8 cellular contexts compared by ENCODE assay signal in genomic region chr1:32247983-32248889, GRCh38. TPM values are rescaled to one million over a fixed set of nuclear protein-coding genes. Genes with fewer than 3 reads are reported as not detected.
DNase-seq lines count a peak whose midpoint lies in the region; ATAC-seq and TF ChIP-seq lines count a peak whose summit lies in the region.

No MANE protein-coding gene starts in this region.

- peaks cover 27% of the 10 kb centered on the region for H3K4me1 ChIP-seq in muscle layer of colon (ENCODE audit: insufficient read depth, low read length)

- H3K9me3 ChIP-seq in CD4-positive, alpha-beta T cell (ENCODE audit: control insufficient read depth, low read length) = no peaks in the 10 kb centered on the region
- H3K9me3 ChIP-seq in muscle layer of colon (ENCODE audit: low read length) = no peaks in the 10 kb centered on the region

- peak overlapping the region; percentile 99 for H3K27ac Mint-ChIP-seq in CD4-positive, alpha-beta T cell
- no peak overlapping the region for H3K27ac Mint-ChIP-seq in HFFc6
- H3K27ac Mint-ChIP-seq in activated CD8-positive, alpha-beta T cell treated with anti-CD3 and anti-CD28 coated beads, Interleukin-2, amount 10 ng/mL, durations not matched to agents 7 days and 5 days = peak overlapping the region; percentile 95

- intact Hi-C loops in CD4-positive, alpha-beta T cell (cut with DNase I, micrococcal nuclease) = no loop called here

- peak overlapping the region; percentile 94 for H3K27ac ChIP-seq in CD4-positive, alpha-beta T cell (ENCODE audit: low read depth, low read length)
- H3K27ac ChIP-seq in muscle layer of colon (ENCODE audit: low read depth, low read length) = peak overlapping the region; percentile 2

- H3K36me3 ChIP-seq in muscle layer of colon (ENCODE audit: insufficient read depth, low read length) = no peaks in the 10 kb centered on the region

- peaks cover 58% of the 10 kb centered on the region for H3K4me1 Mint-ChIP-seq in CD4-positive, alpha-beta T cell (ENCODE audit: low read depth)
- H3K4me1 Mint-ChIP-seq in HFFc6 (ENCODE audit: low read depth) = peaks cover 38% of the 10 kb centered on the region
- H3K4me1 Mint-ChIP-seq in activated CD8-positive, alpha-beta T cell treated with anti-CD3 and anti-CD28 coated beads, Interleukin-2, amount 10 ng/mL, durations not matched to agents 7 days and 5 days (ENCODE audit: low read depth) = peaks cover 50% of the 10 kb centered on the region

- peaks cover 24% of the 10 kb centered on the region for H3K36me3 Mint-ChIP-seq in CD4-positive, alpha-beta T cell (ENCODE audit: low read depth)
- no peaks in the 10 kb centered on the region for H3K36me3 Mint-ChIP-seq in HFFc6 (ENCODE audit: low read depth)
- H3K36me3 Mint-ChIP-seq in activated CD8-positive, alpha-beta T cell treated with anti-CD3 and anti-CD28 coated beads, Interleukin-2, amount 10 ng/mL, durations not matched to agents 7 days and 5 days (ENCODE audit: low read depth) = peaks cover 23% of the 10 kb centered on the region

- H3K4me3 ChIP-seq in muscle layer of colon (ENCODE audit: low read depth in 1 of 2, low read length in 2 of 2) = peak overlapping the region in 1 of 2 donors; percentile 1

- H3K27me3 Mint-ChIP-seq in CD4-positive, alpha-beta T cell = no peaks in the 10 kb centered on the region
- H3K27me3 Mint-ChIP-seq in HFFc6 (ENCODE audit: insufficient read depth) = peaks cover 1% of the 10 kb centered on the region; the same call in 1 of the 2 replicates
- H3K27me3 Mint-ChIP-seq in activated CD8-positive, alpha-beta T cell treated with anti-CD3 and anti-CD28 coated beads, Interleukin-2, amount 10 ng/mL, durations not matched to agents 7 days and 5 days (ENCODE audit: low read depth) = no peaks in the 10 kb centered on the region

- POLR2A ChIA-PET in CD4-positive, alpha-beta T cell (lab: Charles Lee) = interaction anchor here (0.8 to 21.2 kb wide), 17 partner anchors 8 to 146 kb away, joined by 3 to 543 read pairs (median 11); partner anchors contain the start of genes BSDC1, CCDC28B, HDAC1 and IQCC
- POLR2A ChIA-PET in activated CD8-positive, alpha-beta T cell treated with anti-CD3 and anti-CD28 coated beads, Interleukin-2, amount 10 ng/mL, durations not matched to agents 7 days and 5 days (lab: Charles Lee) = interaction anchor here (0.6 to 8.9 kb wide), 14 partner anchors 8 to 403 kb away, joined by 3 to 137 read pairs (median 4); partner anchors contain the start of genes CCDC28B, HDAC1, KPNA6 and MARCKSL1

- no peaks in the 10 kb centered on the region for H3K27me3 ChIP-seq in CD4-positive, alpha-beta T cell (ENCODE audit: control insufficient read depth, insufficient read depth, low read length)
- H3K27me3 ChIP-seq in muscle layer of colon (ENCODE audit: control insufficient read depth in 1 of 2, insufficient read depth in 2 of 2, low read length in 2 of 2) = no peaks in the 10 kb centered on the region

- no peaks in the 10 kb centered on the region for H3K9me3 Mint-ChIP-seq in CD4-positive, alpha-beta T cell
- H3K9me3 Mint-ChIP-seq in HFFc6 = no peaks in the 10 kb centered on the region
- no peaks in the 10 kb centered on the region for H3K9me3 Mint-ChIP-seq in activated CD8-positive, alpha-beta T cell treated with anti-CD3 and anti-CD28 coated beads, Interleukin-2, amount 10 ng/mL, durations not matched to agents 7 days and 5 days (ENCODE audit: insufficient read depth)

- CTCF ChIA-PET in CD4-positive, alpha-beta T cell (lab: Charles Lee) = interaction anchor here (0.6 to 4.5 kb wide), 32 partner anchors 8 to 175 kb away, joined by 3 to 48 read pairs (median 4); partner anchors contain the start of genes HDAC1, IQCC, KPNA6 and MARCKSL1
- CTCF ChIA-PET in activated CD8-positive, alpha-beta T cell treated with anti-CD3 and anti-CD28 coated beads, Interleukin-2, amount 10 ng/mL, durations not matched to agents 7 days and 5 days (lab: Charles Lee) = interaction anchor here (0.6 to 6.1 kb wide), 37 partner anchors 7 to 317 kb away, joined by 3 to 66 read pairs (median 7); partner anchors contain the start of genes CCDC28B, EIF3I, HDAC1 and IQCC

- H3K9ac ChIP-seq in muscle layer of colon (ENCODE audit: low read length) = no peak overlapping the region

- TF ChIP-seq CTCF in CD4-positive, alpha-beta T cell (IDR thresholded peaks at IDR 0.05) = peak; percentile 92
- peak; percentile 88 for TF ChIP-seq CTCF in HFFc6 (IDR thresholded peaks at IDR 0.05)

- H3K4me3 Mint-ChIP-seq in CD4-positive, alpha-beta T cell = peak overlapping the region; percentile 86
- no peak overlapping the region for H3K4me3 Mint-ChIP-seq in HFFc6
- H3K4me3 Mint-ChIP-seq in activated CD8-positive, alpha-beta T cell treated with anti-CD3 and anti-CD28 coated beads, Interleukin-2, amount 10 ng/mL, durations not matched to agents 7 days and 5 days = peak overlapping the region; percentile 99

- no peak for ATAC-seq in CD4-positive, alpha-beta T cell (ENCODE audit: poor library complexity)
- ATAC-seq in activated CD8-positive, alpha-beta T cell treated with anti-CD3 and anti-CD28 coated beads, Interleukin-2, amount 10 ng/mL, durations not matched to agents 7 days and 5 days = peak; percentile 25
- no peak for ATAC-seq in HG03469 (IDR thresholded peaks at IDR 0.05; ENCODE audit: unreplicated experiment)

- peak; percentile 56 to 76 (median 65) for DNase-seq in CD4-positive, alpha-beta T cell
- DNase-seq in HFFc6 (peak; percentile 53), NCI-H524 treated with DMSO at 0.1 percent for 48 hours (lab: John Stamatoyannopoulos, UW) (peak; percentile 8), epidermal melanocyte (ENCODE audit: insufficient read length, low spot score) (peak; percentile 67)
- DNase-seq in activated CD8-positive, alpha-beta T cell treated with anti-CD3 and anti-CD28 coated beads, Interleukin-2, amount 10 ng/mL, durations not matched to agents 7 days and 5 days = peak; percentile 86
- peak; percentile 32 to 70 (median 52) for DNase-seq in stimulated activated naive CD4-positive, alpha-beta T cell (lab: John Stamatoyannopoulos, UW)

RNA-seq across cellular contexts. Expression of gene FAM167B, which starts 1.2 kb away (rescaled TPM):
- total RNA-seq in CD4-positive, alpha-beta T cell = under 1 TPM; 0.38 to 0.45 TPM
- 1 to 10 TPM; 1.1 to 2.1 (median 1.5) TPM for total RNA-seq in HFFc6 (2021; fragmentation: NEBNext Ultra II Directional; extraction: Animal tissue kit (Norgen Biotek cat#: 25700))
- total RNA-seq in activated CD8-positive, alpha-beta T cell treated with anti-CD3 and anti-CD28 coated beads, Interleukin-2, amount 10 ng/mL, durations not matched to agents 7 days and 5 days = under 1 TPM; 0.78 to 0.90 TPM

RNA-seq across cellular contexts. Expression of gene LCK, which starts 2.8 kb away (rescaled TPM):
- 100 to 1,000 TPM; 187 to 188 TPM for total RNA-seq in CD4-positive, alpha-beta T cell
- not detected for total RNA-seq in HFFc6 (2021; fragmentation: NEBNext Ultra II Directional; extraction: Animal tissue kit (Norgen Biotek cat#: 25700))
- total RNA-seq in activated CD8-positive, alpha-beta T cell treated with anti-CD3 and anti-CD28 coated beads, Interleukin-2, amount 10 ng/mL, durations not matched to agents 7 days and 5 days = 100 to 1,000 TPM; 464 to 488 TPM

RNA-seq across cellular contexts. Expression of gene EIF3I, which starts 26.0 kb away (rescaled TPM):
- total RNA-seq in CD4-positive, alpha-beta T cell = 100 to 1,000 TPM; 103 to 110 TPM
- total RNA-seq in HFFc6 (2021; fragmentation: NEBNext Ultra II Directional; extraction: Animal tissue kit (Norgen Biotek cat#: 25700)) = 100 to 1,000 TPM; 279 to 313 (median 285) TPM
- 100 to 1,000 TPM; 194 to 196 TPM for total RNA-seq in activated CD8-positive, alpha-beta T cell treated with anti-CD3 and anti-CD28 coated beads, Interleukin-2, amount 10 ng/mL, durations not matched to agents 7 days and 5 days

RNA-seq across cellular contexts. Expression of gene TMEM234, which starts 26.1 kb away (rescaled TPM):
- total RNA-seq in CD4-positive, alpha-beta T cell = 10 to 100 TPM; 11.5 to 12.8 TPM
- total RNA-seq in HFFc6 (2021; fragmentation: NEBNext Ultra II Directional; extraction: Animal tissue kit (Norgen Biotek cat#: 25700)) = 10 to 100 TPM; 18.5 to 23.7 (median 20.3) TPM
- total RNA-seq in activated CD8-positive, alpha-beta T cell treated with anti-CD3 and anti-CD28 coated beads, Interleukin-2, amount 10 ng/mL, durations not matched to agents 7 days and 5 days = 10 to 100 TPM; 10.6 TPM

RNA-seq across cellular contexts. Expression of gene DCDC2B, which starts 39.3 kb away (rescaled TPM):
- total RNA-seq in CD4-positive, alpha-beta T cell = under 1 TPM in 1 of 2 experiments, not detected in 1; 0.14 TPM
- not detected for total RNA-seq in HFFc6 (2021; fragmentation: NEBNext Ultra II Directional; extraction: Animal tissue kit (Norgen Biotek cat#: 25700))
- total RNA-seq in activated CD8-positive, alpha-beta T cell treated with anti-CD3 and anti-CD28 coated beads, Interleukin-2, amount 10 ng/mL, durations not matched to agents 7 days and 5 days = not detected

Comparison
In these comparisons a context has a peak if more than half of its experiments do, and no peak if none do; other contexts are left out.
1. DNase-seq: peak in every context shown above with its lines; median percentile 86 in activated CD8-positive, alpha-beta T cell treated with anti-CD3 and anti-CD28 coated beads, Interleukin-2, amount 10 ng/mL, durations not matched to agents 7 days and 5 days; 67 in epidermal melanocyte; 65 in CD4-positive, alpha-beta T cell; 53 in HFFc6; 52 in stimulated activated naive CD4-positive, alpha-beta T cell; 8 in NCI-H524 treated with DMSO at 0.1 percent for 48 hours.
2. RNA of gene LCK, which starts 2.8 kb away (total RNA-seq): 464 to 488 TPM in activated CD8-positive, alpha-beta T cell treated with anti-CD3 and anti-CD28 coated beads, Interleukin-2, amount 10 ng/mL, durations not matched to agents 7 days and 5 days and 187 to 188 TPM in CD4-positive, alpha-beta T cell; not detected in HFFc6; every median in the first group is over 100 times any median in the second.